ENCODE assay signal across 18 cellular contexts in the genomic region with DNA sequence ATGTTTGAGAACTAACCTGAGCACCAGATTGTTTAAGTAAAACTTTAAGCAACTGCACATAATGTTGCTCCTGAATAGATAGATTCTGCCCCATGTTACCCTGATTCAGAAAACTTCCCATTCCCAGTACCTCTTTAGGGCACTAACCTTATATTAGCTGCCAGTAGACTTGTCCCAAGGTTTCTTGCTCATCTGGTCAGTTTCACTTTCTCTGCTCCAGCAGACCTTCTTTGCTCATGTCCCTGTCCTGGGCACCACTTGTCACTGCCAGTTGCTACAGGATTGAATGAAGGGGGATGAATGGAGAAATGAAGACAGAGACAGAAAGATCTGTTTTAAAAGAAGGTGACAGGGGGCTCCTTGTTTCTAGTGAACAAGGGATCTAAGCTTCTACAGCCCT.
DNase-seq lines count a peak whose midpoint lies in the region; ATAC-seq and TF ChIP-seq lines count a peak whose summit lies in the region.
"Had no signal": no experiment of that assay in that cellular context is flagged by ENCODE, and none has a peak within 500 bp of the region (broad histone marks: within the 10 kb centered on the region; RNA-seq: fewer than 3 reads in every experiment).

No MANE protein-coding gene starts in this region.

- no peaks in the 10 kb centered on the region for H3K36me3 Mint-ChIP-seq in Calu3 (ENCODE audit: insufficient read depth, unreplicated experiment)
- no peaks in the 10 kb centered on the region for H3K36me3 Mint-ChIP-seq in nephron progenitor cell (ENCODE audit: low read depth)
- H3K36me3 Mint-ChIP-seq: CD4-positive, CD25-positive, alpha-beta regulatory T cell; CD8-positive, alpha-beta memory T cell had no signal

- ATAC-seq in left colon (peak; percentile 43), right lobe of liver (peak; percentile 81 to 92 (median 88)), sciatic nerve (no peak)

- no peak overlapping the region for H3K27ac Mint-ChIP-seq in Calu3 (ENCODE audit: unreplicated experiment)
- peak overlapping the region; percentile 91 for H3K27ac Mint-ChIP-seq in nephron progenitor cell
- H3K27ac Mint-ChIP-seq: CD4-positive, CD25-positive, alpha-beta regulatory T cell; CD8-positive, alpha-beta memory T cell had no signal

- CTCF ChIA-PET in Calu3 (lab: Charles Lee): interaction anchor here (0.6 to 1.6 kb wide), 2 partner anchors 18 to 109 kb away, joined by 3 to 6 read pairs; no protein-coding TSS in a partner anchor

- DNase-seq in Calu3 (no peak), left colon (no peak), right lobe of liver (no peak), nephron progenitor cell (no peak), sciatic nerve (ENCODE audit: low spot score) (no peak), DMS114 treated with DMSO at 0.1 percent for 48 hours (lab: John Stamatoyannopoulos, UW; ENCODE audit: unreplicated experiment) (no peak), UCSD-AML1 (lab: John Stamatoyannopoulos, UW; ENCODE audit: unreplicated experiment) (no peak), GOT3 (lab: John Stamatoyannopoulos, UW) (no peak)
- DNase-seq: ACHN; BE2C; C1 segment of cervical spinal cord; CD4-positive, CD25-positive, alpha-beta regulatory T cell; CD8-positive, alpha-beta memory T cell; COR-L47; DMS79 treated with DMSO at 0.1 percent for 48 hours; GF-D8 had no signal

- no peaks in the 10 kb centered on the region for H3K27me3 ChIP-seq in right lobe of liver
- H3K27me3 ChIP-seq: BE2C had no signal

- intact Hi-C loops in Calu3 (cut with micrococcal nuclease; ENCODE audit: unreplicated experiment) (no loop called here), left colon (cut with DNase I, micrococcal nuclease) (no loop called here), right lobe of liver (cut with DNase I) (no loop called here), sciatic nerve (cut with DNase I) (no loop called here)

- peak overlapping the region; percentile 17 for H3K4me3 Mint-ChIP-seq in Calu3 (ENCODE audit: low read depth, unreplicated experiment)
- no peak overlapping the region for H3K4me3 Mint-ChIP-seq in nephron progenitor cell
- H3K4me3 Mint-ChIP-seq: CD4-positive, CD25-positive, alpha-beta regulatory T cell; CD8-positive, alpha-beta memory T cell had no signal

- H3K4me3 ChIP-seq in right lobe of liver: peak overlapping the region; percentile 19 to 43 (median 33)
- H3K4me3 ChIP-seq: HAP-1 had no signal

- TF ChIP-seq CTCF in Calu3 (IDR thresholded peaks at IDR 0.05; ENCODE audit: unreplicated experiment) (no peak), right lobe of liver (IDR thresholded peaks at IDR 0.05) (no peak), nephron progenitor cell (IDR thresholded peaks at IDR 0.05) (no peak)

- H3K27me3 Mint-ChIP-seq in Calu3 (ENCODE audit: unreplicated experiment) (no peaks in the 10 kb centered on the region), nephron progenitor cell (ENCODE audit: low read depth, poor library complexity) (no peaks in the 10 kb centered on the region)
- H3K27me3 Mint-ChIP-seq: CD4-positive, CD25-positive, alpha-beta regulatory T cell had no signal

- H3K4me1 Mint-ChIP-seq in Calu3 (ENCODE audit: low read depth, unreplicated experiment) (peaks cover 35% of the 10 kb centered on the region), nephron progenitor cell (peaks cover 22% of the 10 kb centered on the region)
- H3K4me1 Mint-ChIP-seq: CD4-positive, CD25-positive, alpha-beta regulatory T cell; CD8-positive, alpha-beta memory T cell had no signal

- TF ChIP-seq POLR2A in right lobe of liver (IDR thresholded peaks at IDR 0.05): no peak

- H3K27ac ChIP-seq in right lobe of liver: peak overlapping the region; percentile 76 to 89 (median 83)
- H3K27ac ChIP-seq: KMS-11 had no signal

- peaks cover 0 to 26% (median 4%) of the 10 kb centered on the region in 4 donors for H3K4me1 ChIP-seq in right lobe of liver
- H3K4me1 ChIP-seq: BE2C, HAP-1 had no signal

- no TSS peak for BruUV-seq in Calu3 (replicated peaks; lab: Mats Ljungman, UMichigan)

- H3K9me3 Mint-ChIP-seq in Calu3 (ENCODE audit: low read depth, unreplicated experiment) (no peaks in the 10 kb centered on the region), nephron progenitor cell (peaks cover 33% of the 10 kb centered on the region)

- H3K36me3 ChIP-seq in right lobe of liver: no peaks in the 10 kb centered on the region
- H3K36me3 ChIP-seq: BE2C, HAP-1 had no signal

- H3K9me3 ChIP-seq in right lobe of liver: no peaks in the 10 kb centered on the region
- H3K9me3 ChIP-seq: BE2C, HAP-1 had no signal
